In genomic region chr3:64551697-64552096, GRCh38 we compare ENCODE assay signal across 19 cellular contexts.
DNase-seq lines count a peak whose midpoint lies in the region; TF ChIP-seq lines count a peak whose summit lies in the region.
"Had no signal": no experiment of that assay in that cellular context is flagged by ENCODE, and none has a peak within 500 bp of the region (broad histone marks: within the 10 kb centered on the region; RNA-seq: fewer than 3 reads in every experiment).

No MANE protein-coding gene starts in this region.

- WGBS in HUES64 = 84% methylated on average over 1 of the region's 1 CpG
- 100% methylated on average over 1 of the region's 1 CpG; no CpG with 5 or more reads in 1 of the 2 donors for WGBS in transverse colon (ENCODE audit: low coverage in 1 of 2), 2 donors

- no peaks in the 10 kb centered on the region for H3K9me3 ChIP-seq in HUES64 (ENCODE audit: insufficient read depth, low read depth, low read length)
- no peaks in the 10 kb centered on the region for H3K9me3 ChIP-seq in transverse colon
- H3K9me3 ChIP-seq in WERI-Rb-1 (ENCODE audit: severe bottlenecking) = no peaks in the 10 kb centered on the region
- H3K9me3 ChIP-seq: SJCRH30 had no signal

- H3K27me3 ChIP-seq in HUES64 (ENCODE audit: insufficient read depth, low read length) = no peaks in the 10 kb centered on the region
- H3K27me3 ChIP-seq in transverse colon = no peaks in the 10 kb centered on the region
- H3K27me3 ChIP-seq in WERI-Rb-1 (ENCODE audit: insufficient read depth, low read depth, severe bottlenecking) = no peaks in the 10 kb centered on the region
- H3K27me3 ChIP-seq: SJCRH30 had no signal

- no peak for TF ChIP-seq CTCF in brain (conservative IDR thresholded peaks at IDR 0.05)
- no peak for TF ChIP-seq CTCF in nephron (IDR thresholded peaks at IDR 0.05; ENCODE audit: unreplicated experiment in 3 of 3)
- no peak for TF ChIP-seq CTCF in transverse colon (IDR thresholded peaks at IDR 0.05)
- no peak for TF ChIP-seq CTCF in WERI-Rb-1 (IDR thresholded peaks at IDR 0.05; ENCODE audit: low read depth, low read length)

- H3K4me3 ChIP-seq in HUES64 (ENCODE audit: low read length) = no peak overlapping the region
- H3K4me3 ChIP-seq in transverse colon = no peak overlapping the region
- no peak overlapping the region for H3K4me3 ChIP-seq in WERI-Rb-1 (ENCODE audit: low read depth, low read length)
- H3K4me3 ChIP-seq: GM23338, K562, SJCRH30 had no signal

- H3K9ac ChIP-seq in HUES64 (ENCODE audit: low read depth, low read length) = no peak overlapping the region

- H3K36me3 ChIP-seq in HUES64 (ENCODE audit: insufficient read depth, low read length) (no peaks in the 10 kb centered on the region), transverse colon (no peaks in the 10 kb centered on the region), WERI-Rb-1 (no peaks in the 10 kb centered on the region)
- H3K36me3 ChIP-seq: SJCRH30 had no signal

- H3K4me1 Mint-ChIP-seq in brain (peaks cover 61% of the 10 kb centered on the region), nephron (peaks cover 78% of the 10 kb centered on the region)

- H3K4me3 Mint-ChIP-seq in brain = no peak overlapping the region
- H3K4me3 Mint-ChIP-seq in nephron = no peak overlapping the region
- H3K4me3 Mint-ChIP-seq: GM23338 had no signal

- H3K27me3 Mint-ChIP-seq in brain = no peaks in the 10 kb centered on the region
- no peaks in the 10 kb centered on the region for H3K27me3 Mint-ChIP-seq in nephron (ENCODE audit: low read depth)

- H3K9me3 Mint-ChIP-seq in brain (no peaks in the 10 kb centered on the region), nephron (no peaks in the 10 kb centered on the region)
- H3K9me3 Mint-ChIP-seq: GM23338 had no signal

- 0 out of 2 replicates have a peak overlapping the region, but pooled peaks have one; percentile 37 for H3K27ac ChIP-seq in HUES64 (ENCODE audit: low read depth, low read length)
- H3K27ac ChIP-seq in transverse colon = peak overlapping the region in 3 of 4 donors; percentile 7 to 89 (median 25)
- H3K27ac ChIP-seq in WERI-Rb-1 = no peak overlapping the region
- H3K27ac ChIP-seq: SJCRH30 had no signal

- H3K36me3 Mint-ChIP-seq in brain (peaks cover 18% of the 10 kb centered on the region), nephron (ENCODE audit: low read depth) (peaks cover 93% of the 10 kb centered on the region)

- peaks cover 6% of the 10 kb centered on the region; the same call in 1 of the 2 replicates for H3K4me1 ChIP-seq in HUES64 (ENCODE audit: insufficient read depth, low read length)
- peaks cover 5 to 20% (median 10%) of the 10 kb centered on the region in 4 donors for H3K4me1 ChIP-seq in transverse colon
- H3K4me1 ChIP-seq: SJCRH30 had no signal

- in situ Hi-C loops in transverse colon (cut with MboI; ENCODE audit: low pct_ligation_motif_present in 1 of 4, low pct_unique_long_range_greater_than_20kb in 1 of 4, low sequenced_read_pairs in 3 of 4) = no loop called here

- H3K27ac Mint-ChIP-seq in brain (peak overlapping the region in 3 of 5 experiments; percentile 2 to 62 (median 21)), nephron (peak overlapping the region; percentile 90 to 95 (median 93))
- H3K27ac Mint-ChIP-seq: GM23338 had no signal

- no peak for TF ChIP-seq EP300 in transverse colon (IDR thresholded peaks at IDR 0.05; ENCODE audit: low read depth)

- no peak for TF ChIP-seq POLR2A in transverse colon (IDR thresholded peaks at IDR 0.05)

- intact Hi-C loops in transverse colon (cut with DNase I; ENCODE audit: low total_unique reads) = no loop called here

- DNase-seq in transverse colon (no peak), HuH-7 (ENCODE audit: low spot score) (no peak), WERI-Rb-1 (no peak), SHP77 (lab: John Stamatoyannopoulos, UW) (no peak)
- DNase-seq: DMS 273 treated with DMSO at 0.1 percent for 48 hours, GDM1, HCEC 1CT, NCI-H1105 treated with DMSO at 0.1 percent for 48 hours, NCI-H1694 treated with DMSO at 0.1 percent for 48 hours, NCI-H510A treated with DMSO at 0.1 percent for 48 hours, NCI-H82, OCI-M1, RPMI8226, SJCRH30 had no signal
